Comparison of ENCODE assay signal across 8 cellular contexts in the genomic region with DNA sequence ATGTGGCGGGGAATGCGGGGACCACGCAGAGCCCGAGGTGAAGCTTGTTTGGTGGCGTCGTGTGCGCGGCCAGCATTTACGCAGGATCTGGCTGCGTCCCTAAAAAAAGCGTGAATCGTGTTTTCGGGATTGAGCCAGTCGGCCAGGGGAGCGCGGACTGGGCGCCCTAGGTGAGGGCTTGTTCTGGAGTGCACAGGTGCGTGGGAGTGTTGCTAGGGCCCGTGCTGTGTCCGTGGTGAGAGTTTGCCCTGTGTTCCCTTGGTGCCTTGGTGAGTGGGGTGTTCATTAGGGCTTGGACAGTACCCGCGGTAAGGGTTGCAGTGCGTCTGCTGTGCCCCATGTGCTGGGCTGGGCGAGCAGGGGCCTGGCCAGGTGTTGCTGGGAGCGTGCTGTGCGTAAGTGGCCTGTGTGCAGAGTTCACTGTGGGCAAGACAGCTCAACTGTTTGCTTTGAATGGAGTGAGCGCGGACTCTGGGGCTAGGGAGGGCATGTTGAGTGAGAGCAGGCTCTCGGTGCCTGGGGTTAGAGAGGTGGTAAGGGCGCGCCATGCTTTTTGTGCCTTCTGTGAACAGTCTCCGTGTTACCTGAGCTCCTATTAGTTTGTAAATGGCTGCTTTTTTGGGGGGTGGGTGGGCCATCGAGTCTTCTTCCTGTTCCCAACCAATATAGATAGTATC. TPM values are rescaled to one million over a fixed set of nuclear protein-coding genes. Genes with fewer than 3 reads are reported as not detected.
DNase-seq lines count a peak whose midpoint lies in the region; ATAC-seq and TF ChIP-seq lines count a peak whose summit lies in the region.

No MANE protein-coding gene starts in this region.

- ATAC-seq in HG02798 (IDR thresholded peaks at IDR 0.05; ENCODE audit: poor library complexity, unreplicated experiment): peak; percentile 38

- H3K27ac ChIP-seq in adrenal gland (peak overlapping the region; percentile 90 to 97 (median 93)), iPS DF 6.9 (ENCODE audit: low read length) (no peak overlapping the region), skin epidermis (peak overlapping the region; percentile 45 to 92 (median 87))

- H3K27me3 ChIP-seq in adrenal gland (no peaks in the 10 kb centered on the region), iPS DF 6.9 (ENCODE audit: control insufficient read depth, insufficient read depth, low read length) (no peaks in the 10 kb centered on the region)

- no peak for TF ChIP-seq POLR2A in adrenal gland (IDR thresholded peaks at IDR 0.05)

- WGBS in adrenal gland, 4 donors: 0 to 1% (median 1%) methylated on average over 4 to 33 of the region's 33 CpGs
- no CpG with 5 or more reads among the region's 33 CpGs for WGBS in iPS DF 6.9 (ENCODE audit: insufficient coverage, insufficient read length)

- TF ChIP-seq CTCF in adrenal gland (IDR thresholded peaks at IDR 0.05): no peak

- H3K4me1 ChIP-seq in adrenal gland (replicated peaks in 1 of 2): peaks cover 16 to 51% of the 10 kb centered on the region in 2 donors
- peaks cover 6% of the 10 kb centered on the region; the same call in 1 of the 2 replicates for H3K4me1 ChIP-seq in iPS DF 6.9 (ENCODE audit: control insufficient read depth, insufficient read depth, low read length)

- DNase-seq in NCI-H524 (lab: John Stamatoyannopoulos, UW) (peak; percentile 7 to 56), NCI-H524 treated with DMSO at 0.1 percent for 48 hours (lab: John Stamatoyannopoulos, UW) (no peak), NCI-H82 treated with DMSO at 0.1 percent for 48 hours (lab: John Stamatoyannopoulos, UW; ENCODE audit: unreplicated experiment) (peak; percentile 15), adrenal gland (peak; percentile 46 to 70 (median 52)), iPS DF 6.9 (ENCODE audit: low read depth, low spot score) (no peak), medulla oblongata (ENCODE audit: extremely low spot score) (no peak)

- H3K4me3 ChIP-seq in adrenal gland (peak overlapping the region; percentile 52 to 94 (median 85)), iPS DF 6.9 (ENCODE audit: low read length) (peak overlapping the region; percentile 83), skin epidermis (peak overlapping the region; percentile 52 to 91 (median 88))

- intact Hi-C loops in adrenal gland (cut with DNase I): no loop called here

- H3K9me3 ChIP-seq in adrenal gland (replicated peaks in 1 of 3) (no peaks in the 10 kb centered on the region), iPS DF 6.9 (ENCODE audit: control insufficient read depth, insufficient read depth, low read length) (no peaks in the 10 kb centered on the region)

- peaks cover 0 to 7% of the 10 kb centered on the region in 2 donors for H3K36me3 ChIP-seq in adrenal gland (replicated peaks in 1 of 2)
- H3K36me3 ChIP-seq in iPS DF 6.9 (ENCODE audit: control insufficient read depth, insufficient read depth, low read length): no peaks in the 10 kb centered on the region

RNA-seq across cellular contexts. Expression of gene CD46, which starts 0.7 kb away (rescaled TPM):
- total RNA-seq in adrenal gland: 100 to 1,000 TPM; 325 to 618 (median 520) TPM
- 100 to 1,000 TPM in 2 of 3 donors, 10 to 100 TPM in 1; 94.9 to 407 (median 187) TPM for polyA plus RNA-seq in adrenal gland

Comparison
In these comparisons a context has a peak if more than half of its experiments do, and no peak if none do; other contexts are left out.
1. DNase-seq: peak in NCI-H524 (2 of 2), NCI-H82 treated with DMSO at 0.1 percent for 48 hours (single experiment) and adrenal gland (7 of 7); none in NCI-H524 treated with DMSO at 0.1 percent for 48 hours (single experiment), iPS DF 6.9 (single experiment) and medulla oblongata (single experiment).
2. Peak in every context shown above with its lines, with median percentiles within 50 percentile points of each other: H3K4me3 ChIP-seq.